31 cellular contexts compared by ENCODE assay signal in the genomic region with DNA sequence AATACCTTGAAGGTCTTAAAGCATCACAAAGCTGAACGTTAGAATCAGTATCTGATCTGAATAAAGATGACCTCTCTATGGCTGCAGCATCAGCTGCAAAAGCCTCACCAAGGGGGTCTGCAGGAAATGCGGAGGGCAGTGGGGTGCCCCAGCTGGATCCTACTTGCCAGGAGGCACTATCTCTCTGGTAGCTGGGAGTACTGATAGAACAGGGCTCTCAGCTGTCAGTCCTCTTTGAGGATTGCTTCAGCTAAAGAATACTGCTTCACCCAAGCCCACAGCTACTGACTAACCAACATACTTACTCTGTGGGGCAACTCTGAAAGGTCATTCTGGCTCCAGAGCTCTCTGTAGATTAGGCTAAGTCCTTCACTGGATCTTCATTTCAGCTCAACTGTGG.
"Had no signal": no experiment of that assay in that cellular context is flagged by ENCODE, and none has a peak within 500 bp of the region (broad histone marks: within the 10 kb centered on the region; RNA-seq: fewer than 3 reads in every experiment).

No MANE protein-coding gene starts in this region.

- H3K4me1 ChIP-seq: ascending aorta, breast epithelium, colonic mucosa had no signal

- DNase-seq: activated CD4-positive, alpha-beta memory T cell treated with anti-CD3 and anti-CD28 coated beads, Interleukin-2, amount 10 ng/mL, durations not matched to agents 7 days and 5 days; activated CD4-positive, alpha-beta T cell treated with anti-CD3 and anti-CD28 coated beads for 36 hours; activated CD4-positive, alpha-beta T cell treated with anti-CD3 and anti-CD28 coated beads, Interleukin-2, amount 10 ng/mL, durations not matched to agents 7 days and 5 days; activated CD4-positive, alpha-beta T cell treated with anti-CD3 and anti-CD28 coated beads, Interleukin-2, amount 50 U/mL, for 4 hours; activated CD4-positive, CD25-positive, alpha-beta regulatory T cell; activated CD4-positive, CD25-positive, alpha-beta regulatory T cell treated with anti-CD3 and anti-CD28 coated beads, Interleukin-2, amount 50 U/mL, for 72 hours; activated CD8-positive, alpha-beta memory T cell treated with anti-CD3 and anti-CD28 coated beads, Interleukin-2, amount 50 U/mL, for 48 hours; activated gamma-delta T cell; activated naive CD4-positive, alpha-beta T cell; activated naive CD4-positive, alpha-beta T cell treated with anti-CD3 and anti-CD28 coated beads, Interleukin-2, amount 10 ng/mL, durations not matched to agents 7 days and 5 days; activated naive CD8-positive, alpha-beta T cell treated with anti-CD3 and anti-CD28 coated beads, Interleukin-2, amount 10 ng/mL, durations not matched to agents 7 days and 5 days; activated T-cell treated with anti-CD3 and anti-CD28 coated beads for 4 hours; activated T-cell treated with anti-CD3 and anti-CD28 coated beads, Interleukin-2, amount 50 U/mL, for 24 hours; activated T-cell treated with anti-CD3 and anti-CD28 coated beads, Interleukin-2, amount 50 U/mL, for 72 hours; central memory CD4-positive, alpha-beta T cell; cerebellar nuclear complex; colonic mucosa; effector CD8-positive, alpha-beta T cell; foreskin fibroblast; glutamatergic neuron; SW 1271; T-cell; T-helper 9 cell; WERI-Rb-1 had no signal

- H3K36me3 ChIP-seq: ascending aorta, breast epithelium, cardiac muscle cell, colonic mucosa, WERI-Rb-1 had no signal

- H3K27me3 Mint-ChIP-seq: activated CD4-positive, alpha-beta memory T cell treated with anti-CD3 and anti-CD28 coated beads, Interleukin-2, amount 10 ng/mL, durations not matched to agents 7 days and 5 days; activated CD4-positive, alpha-beta T cell treated with anti-CD3 and anti-CD28 coated beads for 36 hours; activated CD4-positive, alpha-beta T cell treated with anti-CD3 and anti-CD28 coated beads, Interleukin-2, amount 10 ng/mL, durations not matched to agents 7 days and 5 days; activated naive CD4-positive, alpha-beta T cell treated with anti-CD3 and anti-CD28 coated beads, Interleukin-2, amount 10 ng/mL, durations not matched to agents 7 days and 5 days; activated naive CD8-positive, alpha-beta T cell treated with anti-CD3 and anti-CD28 coated beads, Interleukin-2, amount 10 ng/mL, durations not matched to agents 7 days and 5 days; activated T-cell treated with anti-CD3 and anti-CD28 coated beads, Interleukin-2, amount 50 U/mL, for 24 hours; brain; T-cell had no signal

- ATAC-seq: activated CD4-positive, alpha-beta T cell treated with anti-CD3 and anti-CD28 coated beads for 36 hours; activated naive CD4-positive, alpha-beta T cell treated with anti-CD3 and anti-CD28 coated beads, Interleukin-2, amount 50 U/mL, for 72 hours; activated T-cell treated with anti-CD3 and anti-CD28 coated beads, Interleukin-2, amount 50 U/mL, for 72 hours; esophagus mucosa; T-cell had no signal

- H3K27ac ChIP-seq: ascending aorta, breast epithelium, cardiac muscle cell, colonic mucosa, WERI-Rb-1 had no signal

- H3K36me3 Mint-ChIP-seq: activated naive CD4-positive, alpha-beta T cell treated with anti-CD3 and anti-CD28 coated beads, Interleukin-2, amount 10 ng/mL, durations not matched to agents 7 days and 5 days; activated naive CD4-positive, alpha-beta T cell treated with anti-CD3 and anti-CD28 coated beads, Interleukin-2, amount 50 U/mL, for 72 hours; activated naive CD8-positive, alpha-beta T cell treated with anti-CD3 and anti-CD28 coated beads, Interleukin-2, amount 10 ng/mL, durations not matched to agents 7 days and 5 days; brain; T-cell had no signal

- H3K4me1 Mint-ChIP-seq: activated CD4-positive, alpha-beta memory T cell treated with anti-CD3 and anti-CD28 coated beads, Interleukin-2, amount 10 ng/mL, durations not matched to agents 7 days and 5 days; activated CD4-positive, alpha-beta T cell treated with anti-CD3 and anti-CD28 coated beads for 36 hours; activated CD4-positive, alpha-beta T cell treated with anti-CD3 and anti-CD28 coated beads, Interleukin-2, amount 10 ng/mL, durations not matched to agents 7 days and 5 days; activated naive CD4-positive, alpha-beta T cell treated with anti-CD3 and anti-CD28 coated beads, Interleukin-2, amount 10 ng/mL, durations not matched to agents 7 days and 5 days; activated naive CD8-positive, alpha-beta T cell treated with anti-CD3 and anti-CD28 coated beads, Interleukin-2, amount 10 ng/mL, durations not matched to agents 7 days and 5 days; T-cell had no signal

- H3K9me3 ChIP-seq: ascending aorta, breast epithelium, colonic mucosa had no signal

- H3K27ac Mint-ChIP-seq: activated CD4-positive, alpha-beta memory T cell treated with anti-CD3 and anti-CD28 coated beads, Interleukin-2, amount 10 ng/mL, durations not matched to agents 7 days and 5 days; activated CD4-positive, alpha-beta T cell treated with anti-CD3 and anti-CD28 coated beads for 36 hours; activated CD4-positive, alpha-beta T cell treated with anti-CD3 and anti-CD28 coated beads, Interleukin-2, amount 10 ng/mL, durations not matched to agents 7 days and 5 days; activated naive CD4-positive, alpha-beta T cell treated with anti-CD3 and anti-CD28 coated beads, Interleukin-2, amount 10 ng/mL, durations not matched to agents 7 days and 5 days; activated naive CD4-positive, alpha-beta T cell treated with anti-CD3 and anti-CD28 coated beads, Interleukin-2, amount 50 U/mL, for 72 hours; activated naive CD8-positive, alpha-beta T cell treated with anti-CD3 and anti-CD28 coated beads, Interleukin-2, amount 10 ng/mL, durations not matched to agents 7 days and 5 days; activated T-cell treated with anti-CD3 and anti-CD28 coated beads, Interleukin-2, amount 50 U/mL, for 24 hours; activated T-cell treated with anti-CD3 and anti-CD28 coated beads, Interleukin-2, amount 50 U/mL, for 72 hours; brain; T-cell; T-helper 1 cell treated with Interleukin-12 subunit alpha and Interleukin-12 subunit beta and Interleukin-4 antibody, amounts not matched to agents 30 μg/mL and 1 μg/mL, for 36 hours had no signal

- H3K4me3 Mint-ChIP-seq: activated CD4-positive, alpha-beta memory T cell treated with anti-CD3 and anti-CD28 coated beads, Interleukin-2, amount 10 ng/mL, durations not matched to agents 7 days and 5 days; activated CD4-positive, alpha-beta T cell treated with anti-CD3 and anti-CD28 coated beads for 36 hours; activated CD4-positive, alpha-beta T cell treated with anti-CD3 and anti-CD28 coated beads, Interleukin-2, amount 10 ng/mL, durations not matched to agents 7 days and 5 days; activated naive CD4-positive, alpha-beta T cell treated with anti-CD3 and anti-CD28 coated beads, Interleukin-2, amount 10 ng/mL, durations not matched to agents 7 days and 5 days; activated naive CD8-positive, alpha-beta T cell treated with anti-CD3 and anti-CD28 coated beads, Interleukin-2, amount 10 ng/mL, durations not matched to agents 7 days and 5 days; activated T-cell treated with anti-CD3 and anti-CD28 coated beads, Interleukin-2, amount 50 U/mL, for 24 hours; activated T-cell treated with anti-CD3 and anti-CD28 coated beads, Interleukin-2, amount 50 U/mL, for 72 hours; brain; T-cell; T-helper 1 cell treated with Interleukin-12 subunit alpha and Interleukin-12 subunit beta and Interleukin-4 antibody, amounts not matched to agents 30 μg/mL and 1 μg/mL, for 36 hours had no signal

- H3K4me3 ChIP-seq: ascending aorta, breast epithelium, cardiac muscle cell, colonic mucosa had no signal

- H3K27me3 ChIP-seq: ascending aorta, breast epithelium, cardiac muscle cell, colonic mucosa had no signal
